Comparison of ENCODE assay signal across 12 cellular contexts in genomic region chr11:1341928-1342524, GRCh38. TPM values are rescaled to one million over a fixed set of nuclear protein-coding genes. Genes with fewer than 3 reads are reported as not detected.
DNase-seq lines count a peak whose midpoint lies in the region; ATAC-seq, FAIRE-seq and TF ChIP-seq lines count a peak whose summit lies in the region.
"Had no signal": no experiment of that assay in that cellular context is flagged by ENCODE, and none has a peak within 500 bp of the region (broad histone marks: within the 10 kb centered on the region; RNA-seq: fewer than 3 reads in every experiment).

No MANE protein-coding gene starts in this region.

- no peak for TF ChIP-seq CTCF in fibroblast of the aortic adventitia (IDR thresholded peaks at IDR 0.05; ENCODE audit: insufficient read depth, low read length)

- no peaks in the 10 kb centered on the region for H3K36me3 ChIP-seq in small intestine (ENCODE audit: control insufficient read depth in 2 of 2, insufficient read depth in 2 of 2, low read length in 2 of 2)
- no peaks in the 10 kb centered on the region for H3K36me3 ChIP-seq in CD8-positive, alpha-beta memory T cell (ENCODE audit: insufficient read depth, low read length)
- H3K36me3 ChIP-seq: BE2C had no signal

- no peaks in the 10 kb centered on the region for H3K27me3 ChIP-seq in small intestine (ENCODE audit: control insufficient read depth in 2 of 2, insufficient read depth in 2 of 2, low read length in 2 of 2)
- no peaks in the 10 kb centered on the region for H3K27me3 ChIP-seq in CD8-positive, alpha-beta memory T cell (ENCODE audit: insufficient read depth, low read length, poor library complexity, severe bottlenecking)
- H3K27me3 ChIP-seq: BE2C had no signal

- no peak for ATAC-seq in GM21723 (IDR thresholded peaks at IDR 0.05; ENCODE audit: unreplicated experiment)
- ATAC-seq in GM21423 (IDR thresholded peaks at IDR 0.05; ENCODE audit: unreplicated experiment): no peak
- ATAC-seq: activated CD4-positive, alpha-beta T cell treated with anti-CD3 and anti-CD28 coated beads for 36 hours; activated naive CD4-positive, alpha-beta T cell treated with anti-CD3 and anti-CD28 coated beads, Interleukin-2, amount 50 U/mL, for 72 hours had no signal

- peak; percentile 22 for DNase-seq in NCI-H82 (lab: John Stamatoyannopoulos, UW)
- DNase-seq in NCI-H82 treated with DMSO at 0.1 percent for 48 hours (lab: John Stamatoyannopoulos, UW; ENCODE audit: unreplicated experiment): no peak
- peak; percentile 47 for DNase-seq in RKO (ENCODE audit: low spot score)
- DNase-seq in fibroblast of the aortic adventitia (ENCODE audit: low read depth): peak; percentile 56
- peak; percentile 35 for DNase-seq in small intestine
- DNase-seq in CD8-positive, alpha-beta memory T cell: no peak
- DNase-seq: activated CD4-positive, alpha-beta T cell treated with anti-CD3 and anti-CD28 coated beads for 36 hours; BE2C; NCI-H1436 had no signal

- H3K27ac Mint-ChIP-seq in CD8-positive, alpha-beta memory T cell: no peak overlapping the region
- H3K27ac Mint-ChIP-seq: activated CD4-positive, alpha-beta T cell treated with anti-CD3 and anti-CD28 coated beads for 36 hours; activated naive CD4-positive, alpha-beta T cell treated with anti-CD3 and anti-CD28 coated beads, Interleukin-2, amount 50 U/mL, for 72 hours had no signal

- no peak for FAIRE-seq in small intestine (lab: Jason Lieb, UNC)

- H3K9me3 ChIP-seq in small intestine (ENCODE audit: control insufficient read depth, low read depth): no peaks in the 10 kb centered on the region
- H3K9me3 ChIP-seq in CD8-positive, alpha-beta memory T cell (ENCODE audit: low read length): peaks cover 13% of the 10 kb centered on the region
- H3K9me3 ChIP-seq: BE2C had no signal

- WGBS in small intestine, 3 donors: 33 to 43% (median 42%) methylated on average over 16 to 17 of the region's 17 CpGs

- H3K4me3 ChIP-seq in fibroblast of the aortic adventitia (ENCODE audit: low read depth, low read length) (no peak overlapping the region), small intestine (ENCODE audit: low read depth in 1 of 2, low read length in 2 of 2) (no peak overlapping the region)
- no peak overlapping the region for H3K4me3 ChIP-seq in CD8-positive, alpha-beta memory T cell (ENCODE audit: low read length)

- H3K36me3 Mint-ChIP-seq in CD8-positive, alpha-beta memory T cell: no peaks in the 10 kb centered on the region

- POLR2A ChIA-PET in CD8-positive, alpha-beta memory T cell (lab: Charles Lee): no interaction called here

- H3K4me1 Mint-ChIP-seq in CD8-positive, alpha-beta memory T cell: peaks cover 5 to 10% (median 6%) of the 10 kb centered on the region in 3 donors

- no peak overlapping the region for H3K27ac ChIP-seq in small intestine (ENCODE audit: low read depth in 1 of 2, low read length in 1 of 2)
- no peak overlapping the region for H3K27ac ChIP-seq in CD8-positive, alpha-beta memory T cell (ENCODE audit: low read depth, low read length)

- no peak overlapping the region for H3K4me3 Mint-ChIP-seq in CD8-positive, alpha-beta memory T cell
- H3K4me3 Mint-ChIP-seq: activated CD4-positive, alpha-beta T cell treated with anti-CD3 and anti-CD28 coated beads for 36 hours had no signal

- peaks cover 4 to 9% (median 9%) of the 10 kb centered on the region in 5 donors for H3K9me3 Mint-ChIP-seq in CD8-positive, alpha-beta memory T cell

- H3K4me1 ChIP-seq in small intestine (ENCODE audit: control insufficient read depth in 2 of 2, insufficient read depth in 1 of 2, low read depth in 1 of 2, low read length in 1 of 2): no peaks in the 10 kb centered on the region
- H3K4me1 ChIP-seq in CD8-positive, alpha-beta memory T cell (ENCODE audit: insufficient read depth, low read length): no peaks in the 10 kb centered on the region
- H3K4me1 ChIP-seq: BE2C had no signal

- CTCF ChIA-PET in CD8-positive, alpha-beta memory T cell (lab: Charles Lee): no interaction called here

- peaks cover 0 to 1% of the 10 kb centered on the region in 2 donors for H3K27me3 Mint-ChIP-seq in CD8-positive, alpha-beta memory T cell

RNA-seq across cellular contexts. Expression of gene TOLLIP, which starts 32.6 kb away (rescaled TPM):
- 18.3 and 25.4 TPM in 2 replicates for total RNA-seq in fibroblast of the aortic adventitia (ENCODE audit: low replicate concordance)
- polyA plus RNA-seq in small intestine: 10 to 100 TPM; 33.1 to 41.2 (median 40.8) TPM
- 10 to 100 TPM; 36.3 to 41.8 TPM for total RNA-seq in CD8-positive, alpha-beta memory T cell
- polyA plus RNA-seq in CD8-positive, alpha-beta memory T cell: 31.1 TPM

RNA-seq across cellular contexts. Expression of gene BRSK2, which starts 47.7 kb away (rescaled TPM):
- total RNA-seq in fibroblast of the aortic adventitia (ENCODE audit: low replicate concordance): 0.36 TPM in 1 of 2 replicates, not detected in the other
- polyA plus RNA-seq in small intestine: 1 to 10 TPM in 1 of 3 donors, under 1 TPM in 1, not detected in 1; 0.27 to 3.3 TPM
- total RNA-seq in CD8-positive, alpha-beta memory T cell: under 1 TPM; 0.35 to 0.59 TPM
- polyA plus RNA-seq in CD8-positive, alpha-beta memory T cell: 0.23 TPM

Comparison
In these comparisons a context has a peak if more than half of its experiments do, and no peak if none do; other contexts are left out.
1. DNase-seq: peak in NCI-H82 (single experiment), RKO (single experiment), fibroblast of the aortic adventitia (single experiment) and small intestine (single experiment); none in NCI-H82 treated with DMSO at 0.1 percent for 48 hours (single experiment) and CD8-positive, alpha-beta memory T cell (0 of 5).